Comparison of ENCODE assay signal across 24 cellular contexts in the genomic region with DNA sequence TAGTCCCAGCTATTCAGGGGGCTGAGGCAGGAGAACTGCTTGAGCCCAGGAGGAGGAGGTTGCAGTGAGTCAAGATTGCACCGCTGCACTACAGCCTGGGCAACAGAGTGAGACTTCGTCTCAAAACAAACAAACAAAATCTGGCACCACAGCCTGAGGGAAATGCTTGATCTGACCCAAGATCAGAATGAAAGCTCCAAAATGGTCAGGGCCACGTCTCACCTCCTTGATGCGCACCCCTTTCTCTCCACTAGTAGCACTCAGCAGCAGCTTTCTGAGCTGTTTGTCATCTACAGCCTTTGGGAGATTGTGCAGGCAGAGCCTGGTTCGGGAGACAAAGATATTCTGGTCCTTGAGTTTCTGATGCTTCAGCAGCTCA. TPM values are rescaled to one million over a fixed set of nuclear protein-coding genes. Genes with fewer than 3 reads are reported as not detected.
DNase-seq lines count a peak whose midpoint lies in the region; ATAC-seq, FAIRE-seq and TF ChIP-seq lines count a peak whose summit lies in the region.
"Had no signal": no experiment of that assay in that cellular context is flagged by ENCODE, and none has a peak within 500 bp of the region (broad histone marks: within the 10 kb centered on the region; RNA-seq: fewer than 3 reads in every experiment).

No MANE protein-coding gene starts in this region.

- H3K27ac ChIP-seq in BLaER1 treated with 17β-estradiol and CSF1 and Interleukin-3, amounts not matched to agents 10 nM and 100 nM, result peak overlapping the region in 8 of 11 experiments; percentile 4 to 62 (median 44); a peak in 16 of 22 replicates
- no peak overlapping the region for H3K27ac ChIP-seq in CD8-positive, alpha-beta T cell (ENCODE audit: low read depth, low read length)
- H3K27ac ChIP-seq in RWPE1, result no peak overlapping the region

- H3K4me3 Mint-ChIP-seq in CD8-positive, alpha-beta T cell, result peak overlapping the region; percentile 66
- H3K4me3 Mint-ChIP-seq in activated CD8-positive, alpha-beta T cell treated with anti-CD3 and anti-CD28 coated beads, Interleukin-2, amount 10 ng/mL, durations not matched to agents 7 days and 5 days, result peak overlapping the region; percentile 55
- H3K4me3 Mint-ChIP-seq in immature natural killer cell, result peak overlapping the region; percentile 67 to 87 (median 81)
- H3K4me3 Mint-ChIP-seq: dendritic cell treated with granulocyte-macrophage colony-stimulating factor and Interleukin-4, amounts not matched to agents 40 ng/mL and 50 ng/mL, for 4 days; stimulated activated memory B cell treated with anti-CD40 and anti-IgM and Interleukin-4, amounts not matched to agents 10 μg/mL and 1 μg/mL and 100 μg/mL, for 72 hours had no signal

- no peak for FAIRE-seq in GM12891 (lab: Jason Lieb, UNC)
- FAIRE-seq: GM12892, GM19239, TTC549 had no signal

- CTCF ChIA-PET in CD8-positive, alpha-beta T cell (lab: Charles Lee), result interaction anchor here (0.9 to 3.0 kb wide), 12 partner anchors 9 to 612 kb away, joined by 3 to 20 read pairs (median 4); a partner anchor contains a TSS
- CTCF ChIA-PET in activated CD8-positive, alpha-beta T cell treated with anti-CD3 and anti-CD28 coated beads, Interleukin-2, amount 10 ng/mL, durations not matched to agents 7 days and 5 days (lab: Charles Lee), result interaction anchor here (0.8 to 4.0 kb wide), 26 partner anchors 9 to 612 kb away, joined by 3 to 56 read pairs (median 6); a partner anchor contains a TSS
- CTCF ChIA-PET in RWPE1 (lab: Yijun Ruan, JAX), result no interaction called here

- peaks cover 81% of the 10 kb centered on the region for H3K36me3 Mint-ChIP-seq in CD8-positive, alpha-beta T cell
- H3K36me3 Mint-ChIP-seq in activated CD8-positive, alpha-beta T cell treated with anti-CD3 and anti-CD28 coated beads, Interleukin-2, amount 10 ng/mL, durations not matched to agents 7 days and 5 days (ENCODE audit: low read depth), result peaks cover 70% of the 10 kb centered on the region
- H3K36me3 Mint-ChIP-seq in immature natural killer cell, result peaks cover 33 to 55% (median 38%) of the 10 kb centered on the region in 3 donors

- no peak for DNase-seq in CD8-positive, alpha-beta T cell
- peak; percentile 33 for DNase-seq in activated CD8-positive, alpha-beta T cell treated with anti-CD3 and anti-CD28 coated beads, Interleukin-2, amount 10 ng/mL, durations not matched to agents 7 days and 5 days
- DNase-seq in immature natural killer cell, result peak; percentile 22 to 42 (median 32)
- DNase-seq in GM12891 (ENCODE audit: insufficient read length, low spot score), result no peak
- no peak for DNase-seq in RWPE1 (ENCODE audit: low spot score)
- DNase-seq: activated CD4-positive, alpha-beta T cell treated with anti-CD3 and anti-CD28 coated beads, Interleukin-2, amount 50 U/mL, for 1 hour; activated T-cell treated with anti-CD3 and anti-CD28 coated beads for 4 hours; Caco-2; DND-41; mammary epithelial cell; NCI-H1048; NCI-H1930; NCI-H748 treated with DMSO at 0.1 percent for 48 hours; occipital lobe; stimulated activated CD4-positive, alpha-beta T cell treated with anti-CD3 and anti-CD28 coated beads, Interleukin-2, amount 100 ng/mL, for 24 hours had no signal

- peaks cover 45% of the 10 kb centered on the region for H3K4me1 Mint-ChIP-seq in CD8-positive, alpha-beta T cell (ENCODE audit: low read depth)
- H3K4me1 Mint-ChIP-seq in activated CD8-positive, alpha-beta T cell treated with anti-CD3 and anti-CD28 coated beads, Interleukin-2, amount 10 ng/mL, durations not matched to agents 7 days and 5 days (ENCODE audit: low read depth), result peaks cover 44% of the 10 kb centered on the region
- H3K4me1 Mint-ChIP-seq in immature natural killer cell, result peaks cover 61 to 71% of the 10 kb centered on the region in 2 donors
- H3K4me1 Mint-ChIP-seq: stimulated activated memory B cell treated with anti-CD40 and anti-IgM and Interleukin-4, amounts not matched to agents 10 μg/mL and 1 μg/mL and 100 μg/mL, for 72 hours had no signal

- peaks cover 93 to 100% (median 98%) of the 10 kb centered on the region in 11 experiments for H3K36me3 ChIP-seq in BLaER1 treated with 17β-estradiol and CSF1 and Interleukin-3, amounts not matched to agents 10 nM and 100 nM
- peaks cover 42% of the 10 kb centered on the region for H3K36me3 ChIP-seq in CD8-positive, alpha-beta T cell (ENCODE audit: insufficient read depth, low read length)

- H3K4me1 ChIP-seq in BLaER1 treated with 17β-estradiol and CSF1 and Interleukin-3, amounts not matched to agents 10 nM and 100 nM, result peaks cover 20 to 42% (median 34%) of the 10 kb centered on the region in 10 experiments; a peak in 19 of 20 replicates
- H3K4me1 ChIP-seq in CD8-positive, alpha-beta T cell (ENCODE audit: insufficient read depth, low read length), result peaks cover 39% of the 10 kb centered on the region
- H3K4me1 ChIP-seq: Caco-2 had no signal

- peak overlapping the region; percentile 5 to 65 (median 51); a peak in 19 of 22 replicates for H3K4me2 ChIP-seq in BLaER1 treated with 17β-estradiol and CSF1 and Interleukin-3, amounts not matched to agents 10 nM and 100 nM

- H4K20me1 ChIP-seq in BLaER1 treated with 17β-estradiol and CSF1 and Interleukin-3, amounts not matched to agents 10 nM and 100 nM, result peaks cover 0 to 54% (median 6%) of the 10 kb centered on the region in 11 experiments; a peak in 10 of 22 replicates

- no peaks in the 10 kb centered on the region for H3K27me3 ChIP-seq in BLaER1 treated with 17β-estradiol and CSF1 and Interleukin-3, amounts not matched to agents 10 nM and 100 nM
- no peaks in the 10 kb centered on the region for H3K27me3 ChIP-seq in CD8-positive, alpha-beta T cell (ENCODE audit: insufficient read depth, low read length)

- TF ChIP-seq POLR2A in GM12891 (IDR thresholded peaks at IDR 0.05; ENCODE audit: low read depth, low read length), result no peak

- H3K27ac Mint-ChIP-seq in CD8-positive, alpha-beta T cell, result peak overlapping the region; percentile 91
- peak overlapping the region; percentile 90 for H3K27ac Mint-ChIP-seq in activated CD8-positive, alpha-beta T cell treated with anti-CD3 and anti-CD28 coated beads, Interleukin-2, amount 10 ng/mL, durations not matched to agents 7 days and 5 days
- peak overlapping the region; percentile 69 to 98 (median 92) for H3K27ac Mint-ChIP-seq in immature natural killer cell
- H3K27ac Mint-ChIP-seq: dendritic cell treated with granulocyte-macrophage colony-stimulating factor and Interleukin-4, amounts not matched to agents 40 ng/mL and 50 ng/mL, for 4 days; stimulated activated memory B cell treated with anti-CD40 and anti-IgM and Interleukin-4, amounts not matched to agents 10 μg/mL and 1 μg/mL and 100 μg/mL, for 72 hours had no signal

- no peak overlapping the region for H3K4me3 ChIP-seq in BLaER1 treated with 17β-estradiol and CSF1 and Interleukin-3, amounts not matched to agents 10 nM and 100 nM
- H3K4me3 ChIP-seq in CD8-positive, alpha-beta T cell (ENCODE audit: low read depth, low read length), result no peak overlapping the region

- H3K9me3 ChIP-seq in BLaER1 treated with 17β-estradiol and CSF1 and Interleukin-3, amounts not matched to agents 10 nM and 100 nM (replicated peaks in 1 of 11), result no peaks in the 10 kb centered on the region
- no peaks in the 10 kb centered on the region for H3K9me3 ChIP-seq in CD8-positive, alpha-beta T cell (ENCODE audit: low read length)
- H3K9me3 ChIP-seq: Caco-2 had no signal

- ATAC-seq in CD8-positive, alpha-beta T cell, result no peak
- ATAC-seq in activated CD8-positive, alpha-beta T cell treated with anti-CD3 and anti-CD28 coated beads, Interleukin-2, amount 10 ng/mL, durations not matched to agents 7 days and 5 days, result peak; percentile 34
- ATAC-seq in HG02970 (IDR thresholded peaks at IDR 0.05; ENCODE audit: low FRiP score, unreplicated experiment), result no peak
- ATAC-seq: Right ventricle myocardium inferior; stimulated activated memory B cell treated with anti-CD40 and anti-IgM and Interleukin-4, amounts not matched to agents 10 μg/mL and 1 μg/mL and 100 μg/mL, for 72 hours had no signal

- peak overlapping the region in 9 of 11 experiments; percentile 3 to 47 (median 8); a peak in 9 of 22 replicates for H3K9ac ChIP-seq in BLaER1 treated with 17β-estradiol and CSF1 and Interleukin-3, amounts not matched to agents 10 nM and 100 nM

- POLR2A ChIA-PET in CD8-positive, alpha-beta T cell (lab: Charles Lee), result interaction anchor here (0.6 to 1.0 kb wide), 3 partner anchors 14 to 23 kb away, joined by 3 read pairs; a partner anchor contains a TSS
- POLR2A ChIA-PET in activated CD8-positive, alpha-beta T cell treated with anti-CD3 and anti-CD28 coated beads, Interleukin-2, amount 10 ng/mL, durations not matched to agents 7 days and 5 days (lab: Charles Lee), result interaction anchor here (0.6 to 0.8 kb wide), 2 partner anchors 68 to 614 kb away, joined by 3 to 4 read pairs; no protein-coding TSS in a partner anchor
- POLR2A ChIA-PET in RWPE1 (lab: Yijun Ruan, JAX; ENCODE audit: low non-redundant PET), result no interaction called here

- intact Hi-C loops in CD8-positive, alpha-beta T cell (cut with DNase I, micrococcal nuclease), result loop anchor here in 1 of 2 experiments (5.0 kb wide), 1 partner anchor 184 kb away; no protein-coding TSS in a partner anchor

- no peaks in the 10 kb centered on the region for H3K27me3 Mint-ChIP-seq in CD8-positive, alpha-beta T cell (ENCODE audit: low read depth)
- H3K27me3 Mint-ChIP-seq in activated CD8-positive, alpha-beta T cell treated with anti-CD3 and anti-CD28 coated beads, Interleukin-2, amount 10 ng/mL, durations not matched to agents 7 days and 5 days (ENCODE audit: low read depth), result no peaks in the 10 kb centered on the region
- peaks cover 5 to 9% (median 8%) of the 10 kb centered on the region in 3 donors for H3K27me3 Mint-ChIP-seq in immature natural killer cell (ENCODE audit: low read depth in 3 of 3)
- H3K27me3 Mint-ChIP-seq: dendritic cell treated with granulocyte-macrophage colony-stimulating factor and Interleukin-4, amounts not matched to agents 40 ng/mL and 50 ng/mL, for 4 days; stimulated activated memory B cell treated with anti-CD40 and anti-IgM and Interleukin-4, amounts not matched to agents 10 μg/mL and 1 μg/mL and 100 μg/mL, for 72 hours had no signal

- TF ChIP-seq CTCF in CD8-positive, alpha-beta T cell (IDR thresholded peaks at IDR 0.05), result no peak
- no peak for TF ChIP-seq CTCF in RWPE1 (conservative IDR thresholded peaks at IDR 0.05; ENCODE audit: low read depth)

- H3K9me3 Mint-ChIP-seq in CD8-positive, alpha-beta T cell, result no peaks in the 10 kb centered on the region
- no peaks in the 10 kb centered on the region for H3K9me3 Mint-ChIP-seq in activated CD8-positive, alpha-beta T cell treated with anti-CD3 and anti-CD28 coated beads, Interleukin-2, amount 10 ng/mL, durations not matched to agents 7 days and 5 days (ENCODE audit: insufficient read depth)
- H3K9me3 Mint-ChIP-seq in immature natural killer cell, result no peaks in the 10 kb centered on the region
- H3K9me3 Mint-ChIP-seq: dendritic cell treated with granulocyte-macrophage colony-stimulating factor and Interleukin-4, amounts not matched to agents 40 ng/mL and 50 ng/mL, for 4 days; stimulated activated memory B cell treated with anti-CD40 and anti-IgM and Interleukin-4, amounts not matched to agents 10 μg/mL and 1 μg/mL and 100 μg/mL, for 72 hours had no signal

RNA-seq across cellular contexts. Expression of a gene that starts 22.7 kb away (rescaled TPM):
- total RNA-seq in CD8-positive, alpha-beta T cell, result 10 to 100 TPM; 13.1 to 14.7 TPM
- 10 to 100 TPM; 40.4 to 43.3 TPM for total RNA-seq in activated CD8-positive, alpha-beta T cell treated with anti-CD3 and anti-CD28 coated beads, Interleukin-2, amount 10 ng/mL, durations not matched to agents 7 days and 5 days
- 10 to 100 TPM in 1 of 3 donors, 1 to 10 TPM in 2; 3.0 to 14.1 (median 7.5) TPM for polyA plus RNA-seq in immature natural killer cell
- 18.1 TPM for polyA plus RNA-seq in GM12891 (2012; ENCODE audit: low read depth, missing spikeins)

RNA-seq across cellular contexts. Expression of a gene that starts 40.5 kb away (rescaled TPM):
- total RNA-seq in CD8-positive, alpha-beta T cell, result under 1 TPM in 1 of 2 experiments, not detected in 1; 0.28 TPM
- under 1 TPM in 1 of 2 experiments, not detected in 1; 0.16 TPM for total RNA-seq in activated CD8-positive, alpha-beta T cell treated with anti-CD3 and anti-CD28 coated beads, Interleukin-2, amount 10 ng/mL, durations not matched to agents 7 days and 5 days
- under 1 TPM in 1 of 3 donors, not detected in 2; 0.08 TPM for polyA plus RNA-seq in immature natural killer cell
- not detected for polyA plus RNA-seq in GM12891 (2012; ENCODE audit: low read depth, missing spikeins)
- total RNA-seq: HT1080 had no signal

Comparison
In these comparisons a context has a peak if more than half of its experiments do, and no peak if none do; other contexts are left out.
1. H3K27ac ChIP-seq: peak in BLaER1 treated with 17β-estradiol and CSF1 and Interleukin-3, amounts not matched to agents 10 nM and 100 nM (8 of 11); none in CD8-positive, alpha-beta T cell (single experiment) and RWPE1 (single experiment).
2. DNase-seq: peak in activated CD8-positive, alpha-beta T cell treated with anti-CD3 and anti-CD28 coated beads, Interleukin-2, amount 10 ng/mL, durations not matched to agents 7 days and 5 days (single experiment) and immature natural killer cell (3 of 3); none in CD8-positive, alpha-beta T cell (0 of 7), GM12891 (single experiment) and RWPE1 (single experiment).
3. Peak in every context shown above with its lines, with median percentiles within 50 percentile points of each other: H3K27ac Mint-ChIP-seq and H3K4me3 Mint-ChIP-seq.